8 cellular contexts compared by ENCODE assay signal in the genomic region with DNA sequence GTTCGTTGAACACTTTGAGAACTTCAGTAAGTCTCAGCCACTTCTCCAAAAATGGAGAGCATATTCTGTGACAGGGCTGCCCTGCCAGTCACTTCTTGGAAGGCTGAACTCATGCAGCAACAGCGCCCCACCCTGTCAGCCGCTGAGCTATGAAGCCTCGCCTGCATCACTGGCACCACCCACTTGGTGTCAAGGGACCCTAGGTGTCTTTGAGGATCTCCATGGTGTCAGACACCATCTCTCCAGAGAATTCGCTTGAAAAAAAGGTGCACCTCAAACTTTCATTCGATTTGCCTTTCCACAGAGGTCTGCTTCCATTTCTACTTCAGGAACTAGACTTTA.
DNase-seq lines count a peak whose midpoint lies in the region; ATAC-seq, FAIRE-seq and TF ChIP-seq lines count a peak whose summit lies in the region.
"Not testable (repeated sequence)": the region's sequence is repeated elsewhere in the genome, so short reads cannot be mapped to it uniquely, and the experiment has no call there.

No MANE protein-coding gene starts in this region.

- FAIRE-seq in GM12878 (lab: Jason Lieb, UNC): not testable (repeated sequence)

- not testable (repeated sequence) for H3K4me1 ChIP-seq in A673 (ENCODE audit: insufficient read depth, low read length, poor library complexity, severe bottlenecking); GM12878 (ENCODE audit: control insufficient read depth, insufficient read depth, low read length)

- BruUV-seq in A673 (replicated peaks; lab: Mats Ljungman, UMichigan); GM12878 (replicated peaks; lab: Mats Ljungman, UMichigan): not testable (repeated sequence)

- not testable (repeated sequence) for TF ChIP-seq EP300 in GM12878 (IDR thresholded peaks at IDR 0.05; ENCODE audit: borderline replicate concordance in 1 of 2, control insufficient read depth in 1 of 2, low read depth in 2 of 2, low read length in 2 of 2)

- H3K4me3 Mint-ChIP-seq in glutamatergic neuron (ENCODE audit: unreplicated experiment); memory B cell: not testable (repeated sequence)

- not testable (repeated sequence) for TF ChIP-seq CTCF in A673 (conservative IDR thresholded peaks at IDR 0.05; ENCODE audit: low read depth, low read length); glutamatergic neuron (IDR thresholded peaks at IDR 0.05; ENCODE audit: partially characterized antibody, unreplicated experiment)
- peak in 2 of 3 experiments; percentile 14 to 16; a peak in 1 of 6 replicates for TF ChIP-seq CTCF in GM12878 (IDR thresholded peaks at IDR 0.05 in 2 of 3, conservative IDR thresholded peaks at IDR 0.05 in 1 of 3; ENCODE audit: control insufficient read depth in 2 of 3, extremely low read depth in 1 of 3, insufficient read depth in 1 of 3, low read depth in 3 of 3, low read length in 3 of 3)

- RAD21 ChIA-PET in GM12878 (lab: Charles Lee; ENCODE audit: unreplicated experiment): not testable (repeated sequence)

- intact Hi-C loops in A673 (cut with micrococcal nuclease; ENCODE audit: unreplicated experiment); GM12878 (cut with micrococcal nuclease; ENCODE audit: unreplicated experiment): not testable (repeated sequence)

- not testable (repeated sequence) for H3K36me3 Mint-ChIP-seq in glutamatergic neuron (ENCODE audit: unreplicated experiment); memory B cell

- H2AFZ ChIP-seq in GM12878 (ENCODE audit: control insufficient read depth, low read depth, low read length): not testable (repeated sequence)

- not testable (repeated sequence) for H3K9me3 ChIP-seq in A673 (ENCODE audit: low read depth, low read length, poor library complexity, severe bottlenecking); GM12878 (replicated peaks; ENCODE audit: control insufficient read depth, insufficient read depth, low read length)

- in situ Hi-C loops in GM12878 (cut with MboI): not testable (repeated sequence)

- POLR2A ChIA-PET in A673 (lab: Charles Lee; ENCODE audit: low non-redundant PET); GM12878 (lab: Charles Lee): not testable (repeated sequence)

- H3K9me3 Mint-ChIP-seq in glutamatergic neuron (ENCODE audit: unreplicated experiment); memory B cell: not testable (repeated sequence)

- SMC1A ChIA-PET in GM12878 (lab: Charles Lee; ENCODE audit: uncharacterized antibody, unreplicated experiment): not testable (repeated sequence)

- TF ChIP-seq POLR2A in GM12878 (IDR thresholded peaks at IDR 0.05; ENCODE audit: low read depth, low read length): not testable (repeated sequence)

- not testable (repeated sequence) for H3K27me3 Mint-ChIP-seq in glutamatergic neuron (ENCODE audit: unreplicated experiment); memory B cell

- not testable (repeated sequence) for H3K4me1 Mint-ChIP-seq in glutamatergic neuron (ENCODE audit: low read depth, unreplicated experiment); memory B cell

- H3K27me3 ChIP-seq in A673 (replicated peaks; ENCODE audit: insufficient read depth, low read depth, low read length, poor library complexity); GM12878 (replicated peaks in 1 of 2; ENCODE audit: control insufficient read depth in 2 of 2, insufficient read depth in 2 of 2, low read length in 1 of 2): not testable (repeated sequence)

- not testable (repeated sequence) for H3K79me2 ChIP-seq in GM12878 (ENCODE audit: control insufficient read depth, insufficient read depth, low read length)

- peak; percentile 31 for TF ChIP-seq RAD21 in GM12878 (IDR thresholded peaks at IDR 0.05; ENCODE audit: insufficient read depth, low read depth, low read length)

- H3K4me2 ChIP-seq in GM12878 (ENCODE audit: control insufficient read depth, insufficient read depth): not testable (repeated sequence)

- CTCF ChIA-PET in A673 (lab: Charles Lee); GM12878 (lab: Yijun Ruan, JAX): not testable (repeated sequence)

- H3K4me3 ChIP-seq in A673 (ENCODE audit: low read depth, low read length, poor library complexity, severe bottlenecking); GM12878: not testable (repeated sequence)

- not testable (repeated sequence) for H4K20me1 ChIP-seq in GM12878 (ENCODE audit: control insufficient read depth, insufficient read depth)

- not testable (repeated sequence) for H3K9ac ChIP-seq in GM12878 (ENCODE audit: control insufficient read depth, insufficient read depth, low read length)

- H3K27ac Mint-ChIP-seq in glutamatergic neuron (ENCODE audit: unreplicated experiment); memory B cell: not testable (repeated sequence)

- DNase-seq in A673 (ENCODE audit: low spot score): peak; percentile 12
- peak; percentile 23 for DNase-seq in M059J (ENCODE audit: low read depth)
- DNase-seq in activated CD4-positive, alpha-beta T cell treated with anti-CD3 and anti-CD28 coated beads, Interleukin-2, amount 50 U/mL, for 1 hour: peak; percentile 18
- not testable (repeated sequence) for DNase-seq in GM12878 (ENCODE audit: low read depth, low spot score)
- DNase-seq in glutamatergic neuron: peak; percentile 30
- peak; percentile 24 to 76 for DNase-seq in memory B cell (ENCODE audit: low spot score in 2 of 2)
- peak; percentile 3 for DNase-seq in stimulated activated CD4-positive, alpha-beta T cell treated with anti-CD3 and anti-CD28 coated beads, Interleukin-4, amount 100 ng/mL, for 24 hours

- ATAC-seq in GM19395 (IDR thresholded peaks at IDR 0.05; ENCODE audit: unreplicated experiment) (peak; percentile 68), GM12878 (peak; percentile 80), memory B cell (ENCODE audit: low read depth) (peak; percentile 100)

- WGBS in GM12878 (ENCODE audit: insufficient coverage, insufficient replicate concordance, low lambda C conversion rate, missing lambda C conversion rate): 2% methylated on average over 6 of the region's 6 CpGs

- not testable (repeated sequence) for H3K36me3 ChIP-seq in A673 (ENCODE audit: insufficient read depth, low read length, poor library complexity, severe bottlenecking); GM12878 (ENCODE audit: control insufficient read depth in 2 of 2, insufficient read depth in 2 of 2, low read length in 1 of 2)

- H3K27ac ChIP-seq in A673 (ENCODE audit: low read depth, low read length, poor library complexity, severe bottlenecking); GM12878 (ENCODE audit: control insufficient read depth, insufficient read depth): not testable (repeated sequence)
